In genomic region chr19:55451522-55452380, GRCh38 we compare ENCODE assay signal across 10 cellular contexts. TPM values are rescaled to one million over a fixed set of nuclear protein-coding genes. Genes with fewer than 3 reads are reported as not detected.
DNase-seq lines count a peak whose midpoint lies in the region; ATAC-seq and TF ChIP-seq lines count a peak whose summit lies in the region.
"Had no signal": no experiment of that assay in that cellular context is flagged by ENCODE, and none has a peak within 500 bp of the region (broad histone marks: within the 10 kb centered on the region; RNA-seq: fewer than 3 reads in every experiment).

No MANE protein-coding gene starts in this region.

- DNase-seq in AG04450 (ENCODE audit: low read depth, low spot score) (no peak), H9 (no peak), amygdala (lab: John Stamatoyannopoulos, UW) (peak in 36 of 56 donors; percentile 18 to 75 (median 49)), memory B cell (ENCODE audit: low spot score in 2 of 2) (no peak), cortex of kidney (lab: John Stamatoyannopoulos, UW) (no peak), sigmoid colon (no peak), KBM-7 (no peak)
- DNase-seq: activated CD4-positive, alpha-beta T cell treated with anti-CD3 and anti-CD28 coated beads for 48 hours had no signal

- no peak overlapping the region for H3K14ac ChIP-seq in H9 (ENCODE audit: insufficient read depth, low read length)

- H3K4me1 Mint-ChIP-seq in H9 (peaks cover 3 to 13% of the 10 kb centered on the region in 2 experiments; a peak in 3 of 4 replicates), memory B cell (peaks cover 14% of the 10 kb centered on the region)

- peaks cover 7% of the 10 kb centered on the region; the same call in 1 of the 2 replicates for H3K9me3 ChIP-seq in AG04450 (ENCODE audit: control insufficient read depth, insufficient read depth, low read length)
- H3K9me3 ChIP-seq in H9 (ENCODE audit: control insufficient read depth, low read depth, low read length), result no peaks in the 10 kb centered on the region
- no peaks in the 10 kb centered on the region for H3K9me3 ChIP-seq in sigmoid colon

- no peak overlapping the region for H2BK20ac ChIP-seq in H9 (ENCODE audit: low read depth, low read length, poor library complexity, severe bottlenecking)

- no peak overlapping the region for H2AK5ac ChIP-seq in H9 (ENCODE audit: insufficient read length, low read length)

- no peak overlapping the region for H3K23ac ChIP-seq in H9 (ENCODE audit: insufficient read length, low read depth, low read length)

- TF ChIP-seq POLR2A in sigmoid colon (IDR thresholded peaks at IDR 0.05), result no peak

- ATAC-seq in memory B cell (ENCODE audit: low read depth) (peak; percentile 38), GM21360 (IDR thresholded peaks at IDR 0.05; ENCODE audit: unreplicated experiment) (no peak)

- H3K36me3 Mint-ChIP-seq in H9 (ENCODE audit: insufficient read depth in 1 of 3, low read depth in 3 of 3), result peaks cover 13 to 16% (median 14%) of the 10 kb centered on the region in 3 experiments; a peak in 5 of 7 replicates
- peaks cover 18% of the 10 kb centered on the region for H3K36me3 Mint-ChIP-seq in memory B cell

- H3K23me2 ChIP-seq in H9 (ENCODE audit: insufficient read length, low read depth, low read length, poor library complexity, severe bottlenecking), result peaks cover 4% of the 10 kb centered on the region

- H3K27ac Mint-ChIP-seq in H9 (no peak overlapping the region), memory B cell (no peak overlapping the region)

- H3K27me3 Mint-ChIP-seq in H9 (ENCODE audit: low read depth) (peaks cover 27% of the 10 kb centered on the region), memory B cell (peaks cover 18% of the 10 kb centered on the region)

- in situ Hi-C loops in KBM-7 (cut with MboI; ENCODE audit: low pct_unique_long_range_greater_than_20kb, low sequenced_read_pairs), result no loop called here

- H3K18ac ChIP-seq in H9 (ENCODE audit: insufficient read length, low read depth, low read length), result no peak overlapping the region

- H3K56ac ChIP-seq in H9 (ENCODE audit: insufficient read length, low read depth, low read length), result no peak overlapping the region

- intact Hi-C loops in sigmoid colon (cut with DNase I), result no loop called here

- no peaks in the 10 kb centered on the region for H3K79me1 ChIP-seq in H9 (ENCODE audit: insufficient read depth, low read depth, low read length, poor library complexity, severe bottlenecking)

- no peaks in the 10 kb centered on the region for H3K79me2 ChIP-seq in H9 (ENCODE audit: insufficient read depth, low read length)

- H3K27ac ChIP-seq in AG04450 (ENCODE audit: low read depth, low read length) (no peak overlapping the region), H9 (ENCODE audit: insufficient read length, low read depth, low read length) (no peak overlapping the region), sigmoid colon (no peak overlapping the region)

- TF ChIP-seq EP300 in sigmoid colon (IDR thresholded peaks at IDR 0.05), result no peak

- H3K4me2 ChIP-seq in H9 (ENCODE audit: insufficient read depth, insufficient read length, low read length), result peak overlapping the region; percentile 86

- H4K20me1 ChIP-seq in H9 (ENCODE audit: control insufficient read depth, insufficient read depth, insufficient read length), result no peaks in the 10 kb centered on the region

- H3K9me3 Mint-ChIP-seq in H9 (no peaks in the 10 kb centered on the region; a peak in 1 of 5 replicates), memory B cell (no peaks in the 10 kb centered on the region)

- TF ChIP-seq CTCF in AG04450 (IDR thresholded peaks at IDR 0.05; ENCODE audit: low read depth, low read length) (no peak), H9 (conservative IDR thresholded peaks at IDR 0.05) (no peak), sigmoid colon (IDR thresholded peaks at IDR 0.05) (no peak)

- no peak overlapping the region for H2BK12ac ChIP-seq in H9 (ENCODE audit: insufficient read length, low read depth, low read length)

- CTCF ChIA-PET in AG04450 (lab: Charles Lee), result interaction anchor here (2.1 kb wide), 1 partner anchor 16 kb away, joined by 6 read pairs; no protein-coding TSS in a partner anchor

- H2BK15ac ChIP-seq in H9 (ENCODE audit: low read depth, low read length), result no peak overlapping the region

- peak overlapping the region; percentile 13; the same call in 1 of the 2 replicates for H3K4me3 ChIP-seq in AG04450 (ENCODE audit: low read depth, low read length)
- peak overlapping the region in 2 of 4 donors; percentile 18 to 36 for H3K4me3 ChIP-seq in sigmoid colon

- no peak overlapping the region for H3T11ph ChIP-seq in H9 (ENCODE audit: low read length)

- H4K91ac ChIP-seq in H9 (ENCODE audit: insufficient read length, low read depth, low read length), result no peak overlapping the region

- POLR2A ChIA-PET in AG04450 (lab: Yijun Ruan, JAX), result no interaction called here

- no peak overlapping the region for H4K5ac ChIP-seq in H9 (ENCODE audit: insufficient read length, low read depth, low read length)

- H4K8ac ChIP-seq in H9 (replicated peaks; ENCODE audit: insufficient read length, low read depth, low read length), result no peak overlapping the region

- no CpG with 5 or more reads among the region's 82 CpGs for WGBS in H9 (ENCODE audit: extremely low coverage, insufficient read length, low lambda C conversion rate)
- 2 to 5% methylated on average over 82 of the region's 82 CpGs for WGBS in sigmoid colon, 2 donors

- peak overlapping the region; percentile 60 to 87 for H3K4me3 Mint-ChIP-seq in H9
- peak overlapping the region; percentile 67 for H3K4me3 Mint-ChIP-seq in memory B cell

- H3K27me3 ChIP-seq in AG04450 (ENCODE audit: control insufficient read depth, insufficient read depth, low read length), result peaks cover 37% of the 10 kb centered on the region
- peaks cover 36% of the 10 kb centered on the region; the same call in 1 of the 2 replicates for H3K27me3 ChIP-seq in H9 (ENCODE audit: insufficient read depth, low read length)
- H3K27me3 ChIP-seq in sigmoid colon, result peaks cover 26 to 36% (median 31%) of the 10 kb centered on the region in 3 donors

- H2AFZ ChIP-seq in H9 (ENCODE audit: low read length), result no peak overlapping the region

- H2BK120ac ChIP-seq in H9 (ENCODE audit: low read depth, low read length, poor library complexity, severe bottlenecking), result no peak overlapping the region

- H3K4ac ChIP-seq in H9 (ENCODE audit: low read depth, low read length), result no peak overlapping the region

- no peak overlapping the region for H3K9ac ChIP-seq in H9 (ENCODE audit: extremely low read depth, insufficient read length, low read length)

- peaks cover 0 to 28% (median 0%) of the 10 kb centered on the region in 4 donors for H3K36me3 ChIP-seq in sigmoid colon

- H3K4me1 ChIP-seq in H9 (ENCODE audit: insufficient read depth, low read length) (no peaks in the 10 kb centered on the region), sigmoid colon (peaks cover 0 to 23% (median 22%) of the 10 kb centered on the region in 4 donors)

- no peak overlapping the region for H2BK5ac ChIP-seq in H9 (ENCODE audit: insufficient read length, low read length)

RNA-seq across cellular contexts. Expression of gene SHISA7, which starts 8.7 kb away (rescaled TPM):
- polyA plus RNA-seq in AG04450 (2011; rRNA removed) (0.01 TPM in 1 of 2 replicates, not detected in the other), sigmoid colon (under 1 TPM in 1 of 3 donors, not detected in 2; 0.04 TPM)
- polyA minus RNA-seq in AG04450 (2011; rRNA and poly(A)+ RNA removed), result 0.04 and 0.18 TPM in 2 replicates
- total RNA-seq in H9 (2021) (0.31 TPM in 2 replicates), sigmoid colon (under 1 TPM in 3 of 4 donors, not detected in 1; 0.28 to 0.41 (median 0.36) TPM)
- total RNA-seq: HT1080 had no signal

RNA-seq across cellular contexts. Expression of gene ISOC2, which starts 9.7 kb away (rescaled TPM):
- polyA plus RNA-seq in AG04450 (2011; rRNA removed) (45.1 and 72.2 TPM in 2 replicates), sigmoid colon (100 to 1,000 TPM; 147 to 173 (median 162) TPM)
- 12.1 and 15.6 TPM in 2 replicates for polyA minus RNA-seq in AG04450 (2011; rRNA and poly(A)+ RNA removed)
- total RNA-seq in H9 (2021) (68.2 and 72.2 TPM in 2 replicates), sigmoid colon (100 to 1,000 TPM in 2 of 4 donors, 10 to 100 TPM in 2; 90.3 to 114 (median 101) TPM)

RNA-seq across cellular contexts. Expression of gene C19orf85, which starts 12.8 kb away (rescaled TPM):
- polyA plus RNA-seq in AG04450 (2011; rRNA removed) (not detected in 2 replicates), sigmoid colon (under 1 TPM in 1 of 3 donors, not detected in 2; 0.07 TPM)
- polyA minus RNA-seq in AG04450 (2011; rRNA and poly(A)+ RNA removed), result not detected in 2 replicates
- total RNA-seq in H9 (2021) (1.2 and 2.1 TPM in 2 replicates), sigmoid colon (not detected)
- total RNA-seq: HT1080 had no signal

RNA-seq across cellular contexts. Expression of gene ZNF628, which starts 24.7 kb away (rescaled TPM):
- polyA plus RNA-seq in AG04450 (2011; rRNA removed) (0.12 and 0.31 TPM in 2 replicates), sigmoid colon (10 to 100 TPM in 1 of 3 donors, 1 to 10 TPM in 2; 1.8 to 10.1 (median 2.5) TPM)
- 0.35 and 0.46 TPM in 2 replicates for polyA minus RNA-seq in AG04450 (2011; rRNA and poly(A)+ RNA removed)
- total RNA-seq in H9 (2021) (16.5 and 16.6 TPM in 2 replicates), sigmoid colon (10 to 100 TPM in 1 of 4 donors, 1 to 10 TPM in 3; 1.4 to 15.0 (median 3.7) TPM)

RNA-seq across cellular contexts. Expression of gene NAT14, which starts 33.2 kb away (rescaled TPM):
- 19.4 and 30.6 TPM in 2 replicates for polyA plus RNA-seq in AG04450 (2011; rRNA removed)
- polyA minus RNA-seq in AG04450 (2011; rRNA and poly(A)+ RNA removed), result 7.1 and 8.0 TPM in 2 replicates
- 48.7 and 51.2 TPM in 2 replicates for total RNA-seq in H9 (2021)
- total RNA-seq in sigmoid colon, result 10 to 100 TPM in 1 of 4 donors, 1 to 10 TPM in 3; 6.4 to 10.5 (median 8.4) TPM
- polyA plus RNA-seq in sigmoid colon, result 10 to 100 TPM in 1 of 3 donors, 1 to 10 TPM in 2; 1.4 to 13.7 (median 2.4) TPM

Comparison
In these comparisons a context has a peak if more than half of its experiments do, and no peak if none do; other contexts are left out.
1. DNase-seq: peak in amygdala (36 of 56); none in AG04450 (single experiment), H9 (single experiment), memory B cell (0 of 2), cortex of kidney (single experiment), sigmoid colon (single experiment) and KBM-7 (single experiment).